29 cellular contexts compared by ENCODE assay signal in the genomic region with DNA sequence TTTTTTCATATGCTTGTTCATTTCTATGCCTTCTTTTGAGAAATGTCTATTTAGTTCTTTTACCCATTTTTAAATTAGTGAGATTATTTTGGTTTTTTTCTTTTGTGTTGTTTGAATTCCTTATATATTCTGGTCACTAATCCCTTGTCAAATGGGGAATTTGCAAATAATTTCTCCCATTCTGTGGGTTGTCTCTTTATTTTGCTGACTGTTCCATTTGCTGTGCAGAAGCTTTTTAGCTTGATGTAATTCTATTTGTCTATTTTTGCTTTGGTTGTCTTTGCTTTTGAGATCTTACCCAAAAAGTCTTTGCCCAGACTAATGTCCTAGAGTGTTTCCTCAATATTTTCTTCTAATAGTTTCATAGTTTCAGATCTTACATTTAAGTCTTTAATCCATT.
"Had no signal": no experiment of that assay in that cellular context is flagged by ENCODE, and none has a peak within 500 bp of the region (broad histone marks: within the 10 kb centered on the region; RNA-seq: fewer than 3 reads in every experiment).

No MANE protein-coding gene starts in this region.

- H3K27me3 ChIP-seq: colonic mucosa, dorsolateral prefrontal cortex, esophagus muscularis mucosa, esophagus squamous epithelium, foreskin keratinocyte, gastrocnemius medialis, gastroesophageal sphincter, heart left ventricle, heart right ventricle had no signal

- DNase-seq: colonic mucosa; cortex of kidney; dermis blood vessel endothelial cell; dorsolateral prefrontal cortex; effector CD4-positive, alpha-beta T cell; effector CD8-positive, alpha-beta T cell; effector memory CD4-positive, alpha-beta T cell; effector memory CD8-positive, alpha-beta T cell; endodermal cell; erythroblast; esophagus squamous epithelium; foreskin fibroblast; foreskin keratinocyte; foreskin melanocyte; gastrocnemius medialis; glutamatergic neuron; head of caudate nucleus; heart left ventricle; heart right ventricle had no signal

- H3K27ac ChIP-seq: colonic mucosa, coronary artery, dorsolateral prefrontal cortex, epithelial cell of prostate, esophagus muscularis mucosa, esophagus squamous epithelium, foreskin keratinocyte, gastrocnemius medialis, gastroesophageal sphincter, heart left ventricle, heart right ventricle had no signal

- ATAC-seq: effector memory CD8-positive, alpha-beta T cell; esophagus mucosa; foreskin keratinocyte; gastrocnemius medialis; gastroesophageal sphincter; heart left ventricle; heart right ventricle had no signal

- FAIRE-seq: colon, endometrium, endothelial cell of umbilical vein, frontal cortex had no signal

- H3K9me3 ChIP-seq: colonic mucosa, esophagus muscularis mucosa, esophagus squamous epithelium, gastrocnemius medialis, gastroesophageal sphincter, heart left ventricle, heart right ventricle had no signal

- H3K27ac Mint-ChIP-seq: dendritic cell treated with granulocyte-macrophage colony-stimulating factor and Interleukin-4, amounts not matched to agents 40 ng/mL and 50 ng/mL, for 4 days; effector memory CD8-positive, alpha-beta T cell; endodermal cell had no signal

- H3K36me3 ChIP-seq: colonic mucosa, esophagus muscularis mucosa, esophagus squamous epithelium, gastrocnemius medialis, gastroesophageal sphincter, heart left ventricle, heart right ventricle had no signal

- H3K4me3 Mint-ChIP-seq: dendritic cell treated with granulocyte-macrophage colony-stimulating factor and Interleukin-4, amounts not matched to agents 40 ng/mL and 50 ng/mL, for 4 days; effector memory CD8-positive, alpha-beta T cell; endodermal cell had no signal

- H3K4me1 Mint-ChIP-seq: endodermal cell had no signal

- H3K4me3 ChIP-seq: colonic mucosa, coronary artery, dorsolateral prefrontal cortex, esophagus muscularis mucosa, esophagus squamous epithelium, gastrocnemius medialis, gastroesophageal sphincter, heart left ventricle, heart right ventricle had no signal

- H3K27me3 Mint-ChIP-seq: dendritic cell treated with granulocyte-macrophage colony-stimulating factor and Interleukin-4, amounts not matched to agents 40 ng/mL and 50 ng/mL, for 4 days; effector memory CD8-positive, alpha-beta T cell had no signal

- H3K4me1 ChIP-seq: colonic mucosa, esophagus muscularis mucosa, esophagus squamous epithelium, foreskin keratinocyte, gastrocnemius medialis, gastroesophageal sphincter, heart left ventricle, heart right ventricle had no signal
